Comparison of ENCODE assay signal across 1 cellular context in genomic region chr10:71981024-71981867, GRCh38.
TF ChIP-seq lines count a peak whose summit lies in the region.

No MANE protein-coding gene starts in this region.

TF ChIP-seq in HepG2, 621 proteins besides CTCF, POLR2A, EP300 and RAD21 (continued from another document and continues in another):
- no peak for TF ChIP-seq RORA (CRISPR knock-in tag; IDR thresholded peaks at IDR 0.05)
- no peak for TF ChIP-seq BORCS8-MEF2B (CRISPR knock-in tag; IDR thresholded peaks at IDR 0.05)
- TF ChIP-seq ZNF713 (CRISPR knock-in tag; IDR thresholded peaks at IDR 0.05): no peak
- TF ChIP-seq ZBTB40 (IDR thresholded peaks at IDR 0.05): no peak
- no peak for TF ChIP-seq ZBTB40 (CRISPR knock-in tag; IDR thresholded peaks at IDR 0.05)
- TF ChIP-seq ZNF383 (CRISPR knock-in tag; IDR thresholded peaks at IDR 0.05; ENCODE audit: borderline replicate concordance): no peak
- TF ChIP-seq ZNF207 (IDR thresholded peaks at IDR 0.05; ENCODE audit: borderline replicate concordance): no peak
- TF ChIP-seq USF2 (IDR thresholded peaks at IDR 0.05; ENCODE audit: low read depth, low read length): no peak
- TF ChIP-seq USF2 (CRISPR knock-in tag; IDR thresholded peaks at IDR 0.05; ENCODE audit: borderline replicate concordance): no peak
- TF ChIP-seq ZNF75D (CRISPR knock-in tag; IDR thresholded peaks at IDR 0.05; ENCODE audit: borderline replicate concordance): no peak
- TF ChIP-seq MXI1 (IDR thresholded peaks at IDR 0.05; ENCODE audit: borderline replicate concordance, low read depth, low read length): no peak
- TF ChIP-seq EZH2 (conservative IDR thresholded peaks at IDR 0.05; ENCODE audit: low read depth, low read length): no peak
- no peak for TF ChIP-seq ZNF773 (CRISPR knock-in tag; IDR thresholded peaks at IDR 0.05; ENCODE audit: borderline replicate concordance)
- TF ChIP-seq SIN3A (IDR thresholded peaks at IDR 0.05; ENCODE audit: borderline replicate concordance, low read depth, low read length): no peak
- no peak for TF ChIP-seq NR1H2 (CRISPR knock-in tag; IDR thresholded peaks at IDR 0.05; ENCODE audit: borderline replicate concordance, low read depth)
- TF ChIP-seq ZNF317 (CRISPR knock-in tag; IDR thresholded peaks at IDR 0.05): no peak
- TF ChIP-seq REXO4 (CRISPR knock-in tag; IDR thresholded peaks at IDR 0.05; ENCODE audit: borderline replicate concordance): no peak
- TF ChIP-seq POLR2AphosphoS2 (IDR thresholded peaks at IDR 0.05; ENCODE audit: low read depth, low read length): no peak
- no peak for TF ChIP-seq ZNF891 (CRISPR knock-in tag; IDR thresholded peaks at IDR 0.05)
- TF ChIP-seq IKZF5 (CRISPR knock-in tag; IDR thresholded peaks at IDR 0.05): no peak
- TF ChIP-seq ZNF660 (CRISPR knock-in tag; IDR thresholded peaks at IDR 0.05; ENCODE audit: borderline replicate concordance, low read depth): no peak
- TF ChIP-seq HIVEP1 (CRISPR knock-in tag; IDR thresholded peaks at IDR 0.05): no peak; the same call in 1 of the 2 replicates
- no peak for TF ChIP-seq IKZF4 (CRISPR knock-in tag; IDR thresholded peaks at IDR 0.05; ENCODE audit: borderline replicate concordance, low read depth, not compliant biosample characterization)
- no peak for TF ChIP-seq CEBPG (CRISPR knock-in tag; IDR thresholded peaks at IDR 0.05)
- TF ChIP-seq TMF1 (CRISPR knock-in tag; IDR thresholded peaks at IDR 0.05; ENCODE audit: low read depth): no peak
- peak; percentile 58 for TF ChIP-seq U2AF1 (optimal IDR thresholded peaks at IDR 0.05; ENCODE audit: low read depth, low read length)
- no peak for TF ChIP-seq TBP (CRISPR knock-in tag; IDR thresholded peaks at IDR 0.05)
- no peak for TF ChIP-seq NFYC (CRISPR knock-in tag; IDR thresholded peaks at IDR 0.05)
- no peak for TF ChIP-seq CBX2 (IDR thresholded peaks at IDR 0.05; ENCODE audit: low read depth, low read length)
- no peak for TF ChIP-seq CBX2 (CRISPR knock-in tag; IDR thresholded peaks at IDR 0.05; ENCODE audit: low read depth)
- TF ChIP-seq SMARCC2 (IDR thresholded peaks at IDR 0.05): no peak
- no peak for TF ChIP-seq PAF1 (CRISPR knock-in tag; IDR thresholded peaks at IDR 0.05)
- TF ChIP-seq AKAP8 (CRISPR knock-in tag; IDR thresholded peaks at IDR 0.05): 0 out of 2 replicates have a peak, but pooled peaks have one; percentile 39
- TF ChIP-seq ZNF530 (CRISPR knock-in tag; IDR thresholded peaks at IDR 0.05; ENCODE audit: low read depth): no peak
- no peak for TF ChIP-seq SNAPC2 (CRISPR knock-in tag; IDR thresholded peaks at IDR 0.05)
- TF ChIP-seq ZNF672 (CRISPR knock-in tag; IDR thresholded peaks at IDR 0.05): no peak
- no peak for TF ChIP-seq DZIP1 (CRISPR knock-in tag; IDR thresholded peaks at IDR 0.05)
- no peak for TF ChIP-seq RNF2 (conservative IDR thresholded peaks at IDR 0.05; ENCODE audit: low read depth)
- no peak for TF ChIP-seq SMYD3 (CRISPR knock-in tag; IDR thresholded peaks at IDR 0.05)
- TF ChIP-seq TAF1 (CRISPR knock-in tag; IDR thresholded peaks at IDR 0.05): no peak
- no peak for TF ChIP-seq ATF6 (CRISPR knock-in tag; conservative IDR thresholded peaks at IDR 0.05)
- TF ChIP-seq MTF1 (CRISPR knock-in tag; IDR thresholded peaks at IDR 0.05): no peak
- TF ChIP-seq RAD51 (IDR thresholded peaks at IDR 0.05; ENCODE audit: borderline replicate concordance): no peak
- TF ChIP-seq RARG (CRISPR knock-in tag; IDR thresholded peaks at IDR 0.05; ENCODE audit: low read depth): no peak
- TF ChIP-seq HOXA5 (CRISPR knock-in tag; IDR thresholded peaks at IDR 0.05): no peak
- no peak for TF ChIP-seq SP2 (CRISPR knock-in tag; IDR thresholded peaks at IDR 0.05)
- TF ChIP-seq IRF2 (CRISPR knock-in tag; IDR thresholded peaks at IDR 0.05): no peak
- TF ChIP-seq ZNF512 (CRISPR knock-in tag; IDR thresholded peaks at IDR 0.05): no peak
- TF ChIP-seq CENPX (CRISPR knock-in tag; IDR thresholded peaks at IDR 0.05): no peak
- peak; percentile 54; the same call in 1 of the 2 replicates for TF ChIP-seq ZNF7 (CRISPR knock-in tag; IDR thresholded peaks at IDR 0.05)
- no peak; the same call in 1 of the 2 replicates for TF ChIP-seq MAFF (IDR thresholded peaks at IDR 0.05; ENCODE audit: low read depth, low read length)
- TF ChIP-seq BCL3 (CRISPR knock-in tag; IDR thresholded peaks at IDR 0.05): no peak
- TF ChIP-seq ZNF615 (CRISPR knock-in tag; IDR thresholded peaks at IDR 0.05; ENCODE audit: borderline replicate concordance): no peak
- no peak for TF ChIP-seq ZNF558 (CRISPR knock-in tag; IDR thresholded peaks at IDR 0.05; ENCODE audit: borderline replicate concordance)
